ENCODE assay signal across 1 cellular context in genomic region chr2:197455428-197455827, GRCh38.
TF ChIP-seq lines count a peak whose summit lies in the region.

No MANE protein-coding gene starts in this region.

TF ChIP-seq in SK-N-SH, 30 proteins besides CTCF, POLR2A, EP300 and RAD21 (continued from another document):
- TF ChIP-seq ZBTB33 (IDR thresholded peaks at IDR 0.05; ENCODE audit: borderline replicate concordance, low read depth) = no peak
- no peak for TF ChIP-seq MXI1 (IDR thresholded peaks at IDR 0.05; ENCODE audit: low read depth, low read length)
- TF ChIP-seq JUND (IDR thresholded peaks at IDR 0.05) = no peak
TF ChIP-seq in SK-N-SH: peak in this region for 0.
